In the genomic region with DNA sequence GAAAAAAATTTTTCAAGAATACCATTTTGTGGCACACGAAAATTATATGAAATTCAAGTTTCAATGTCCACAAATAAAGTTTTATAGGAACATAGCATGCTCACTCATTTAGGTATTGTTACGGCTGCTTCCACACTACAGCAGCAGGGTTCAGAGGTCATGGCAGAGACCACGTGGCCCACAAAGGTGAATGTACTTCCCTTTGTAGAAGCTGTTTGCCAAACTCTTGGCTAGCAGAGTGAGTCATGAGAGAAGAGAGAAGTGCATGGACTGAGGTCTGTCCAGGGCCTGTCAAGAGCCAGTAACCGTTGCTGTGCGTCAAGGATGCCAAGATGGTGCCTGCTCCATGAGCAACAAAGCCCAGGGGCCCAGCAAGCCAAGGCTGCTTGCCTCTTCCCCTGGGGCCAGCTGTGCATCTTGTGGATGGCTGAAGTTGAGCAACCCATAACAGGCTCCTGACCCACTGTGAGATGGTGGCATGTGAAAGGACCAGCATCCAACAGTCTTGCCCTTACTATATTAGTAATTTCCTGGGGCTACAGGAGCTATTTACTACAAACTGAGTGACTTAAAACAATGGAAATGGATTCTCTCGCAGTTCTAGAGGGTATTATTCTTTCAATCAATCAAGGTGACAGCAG, we compare ENCODE assay signal across 1 cellular context.
TF ChIP-seq lines count a peak whose summit lies in the region.

No MANE protein-coding gene starts in this region.

TF ChIP-seq in K562, 482 proteins besides CTCF, POLR2A, EP300 and RAD21 (continued from another document):
- TF ChIP-seq ZBTB40 (IDR thresholded peaks at IDR 0.05), result peak; percentile 65
- peak; percentile 68; the same call in 1 of the 2 replicates for TF ChIP-seq ZBTB40 (CRISPR knock-in tag; IDR thresholded peaks at IDR 0.05)
- peak; percentile 58 for TF ChIP-seq RAD51 (IDR thresholded peaks at IDR 0.05; ENCODE audit: borderline replicate concordance, low read depth)
- TF ChIP-seq FOSL1 (tag; conservative IDR thresholded peaks at IDR 0.05), result peak; percentile 44; the same call in 1 of the 2 replicates
- TF ChIP-seq EHMT2 (IDR thresholded peaks at IDR 0.05), result 0 out of 2 replicates have a peak, but pooled peaks have one; percentile 44
- peak; percentile 75 for TF ChIP-seq MAX (CRISPR knock-in tag; IDR thresholded peaks at IDR 0.05)
- peak; percentile 84 for TF ChIP-seq NR2C1 (IDR thresholded peaks at IDR 0.05)
- peak; percentile 90 for TF ChIP-seq NR2C1 (tag; IDR thresholded peaks at IDR 0.05)
- TF ChIP-seq SPI1 (IDR thresholded peaks at IDR 0.05; ENCODE audit: borderline replicate concordance, low read depth, low read length), result 0 out of 2 replicates have a peak, but pooled peaks have one; percentile 13
- TF ChIP-seq ZKSCAN3 (CRISPR knock-in tag; IDR thresholded peaks at IDR 0.05), result no peak
- TF ChIP-seq, protein P1, sequence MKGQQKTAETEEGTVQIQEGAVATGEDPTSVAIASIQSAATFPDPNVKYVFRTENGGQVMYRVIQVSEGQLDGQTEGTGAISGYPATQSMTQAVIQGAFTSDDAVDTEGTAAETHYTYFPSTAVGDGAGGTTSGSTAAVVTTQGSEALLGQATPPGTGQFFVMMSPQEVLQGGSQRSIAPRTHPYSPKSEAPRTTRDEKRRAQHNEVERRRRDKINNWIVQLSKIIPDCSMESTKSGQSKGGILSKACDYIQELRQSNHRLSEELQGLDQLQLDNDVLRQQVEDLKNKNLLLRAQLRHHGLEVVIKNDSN (CRISPR knock-in tag; IDR thresholded peaks at IDR 0.05), result peak; percentile 78
- TF ChIP-seq ZBTB33 (CRISPR knock-in tag; IDR thresholded peaks at IDR 0.05), result peak; percentile 64; the same call in 1 of the 2 replicates
- peak; percentile 93 for TF ChIP-seq NR2C2 (CRISPR knock-in tag; IDR thresholded peaks at IDR 0.05)
- peak; percentile 62; the same call in 1 of the 2 replicates for TF ChIP-seq NR2C2 (tag; IDR thresholded peaks at IDR 0.05)
- TF ChIP-seq, protein P2, sequence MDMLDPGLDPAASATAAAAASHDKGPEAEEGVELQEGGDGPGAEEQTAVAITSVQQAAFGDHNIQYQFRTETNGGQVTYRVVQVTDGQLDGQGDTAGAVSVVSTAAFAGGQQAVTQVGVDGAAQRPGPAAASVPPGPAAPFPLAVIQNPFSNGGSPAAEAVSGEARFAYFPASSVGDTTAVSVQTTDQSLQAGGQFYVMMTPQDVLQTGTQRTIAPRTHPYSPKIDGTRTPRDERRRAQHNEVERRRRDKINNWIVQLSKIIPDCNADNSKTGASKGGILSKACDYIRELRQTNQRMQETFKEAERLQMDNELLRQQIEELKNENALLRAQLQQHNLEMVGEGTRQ (CRISPR knock-in tag; IDR thresholded peaks at IDR 0.05), result peak; percentile 67
- TF ChIP-seq CCNT2 (IDR thresholded peaks at IDR 0.05; ENCODE audit: borderline replicate concordance, extremely low read depth, insufficient read length, low read depth, low read length), result no peak
- 0 out of 2 replicates have a peak, but pooled peaks have one; percentile 14 for TF ChIP-seq JUND (IDR thresholded peaks at IDR 0.05; ENCODE audit: borderline replicate concordance, low read depth, low read length)
- TF ChIP-seq JUND (tag; IDR thresholded peaks at IDR 0.05; ENCODE audit: borderline replicate concordance, low read depth, low read length), result no peak; the same call in 2 of the 3 replicates
- TF ChIP-seq, protein P3, sequence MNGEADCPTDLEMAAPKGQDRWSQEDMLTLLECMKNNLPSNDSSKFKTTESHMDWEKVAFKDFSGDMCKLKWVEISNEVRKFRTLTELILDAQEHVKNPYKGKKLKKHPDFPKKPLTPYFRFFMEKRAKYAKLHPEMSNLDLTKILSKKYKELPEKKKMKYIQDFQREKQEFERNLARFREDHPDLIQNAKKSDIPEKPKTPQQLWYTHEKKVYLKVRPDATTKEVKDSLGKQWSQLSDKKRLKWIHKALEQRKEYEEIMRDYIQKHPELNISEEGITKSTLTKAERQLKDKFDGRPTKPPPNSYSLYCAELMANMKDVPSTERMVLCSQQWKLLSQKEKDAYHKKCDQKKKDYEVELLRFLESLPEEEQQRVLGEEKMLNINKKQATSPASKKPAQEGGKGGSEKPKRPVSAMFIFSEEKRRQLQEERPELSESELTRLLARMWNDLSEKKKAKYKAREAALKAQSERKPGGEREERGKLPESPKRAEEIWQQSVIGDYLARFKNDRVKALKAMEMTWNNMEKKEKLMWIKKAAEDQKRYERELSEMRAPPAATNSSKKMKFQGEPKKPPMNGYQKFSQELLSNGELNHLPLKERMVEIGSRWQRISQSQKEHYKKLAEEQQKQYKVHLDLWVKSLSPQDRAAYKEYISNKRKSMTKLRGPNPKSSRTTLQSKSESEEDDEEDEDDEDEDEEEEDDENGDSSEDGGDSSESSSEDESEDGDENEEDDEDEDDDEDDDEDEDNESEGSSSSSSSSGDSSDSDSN (IDR thresholded peaks at IDR 0.05; ENCODE audit: borderline replicate concordance in 1 of 2, low read depth in 2 of 2, low read length in 2 of 2), result no peak
- TF ChIP-seq ATF3 (IDR thresholded peaks at IDR 0.05), result no peak
- no peak for TF ChIP-seq ATF3 (CRISPR knock-in tag; conservative IDR thresholded peaks at IDR 0.05)
